20 cellular contexts compared by ENCODE assay signal in genomic region chr7:3943779-3944520, GRCh38.
A peak's percentile ranks its signal among the peaks of the same experiment; 100 is the strongest.
DNase-seq lines count a peak whose midpoint lies in the region; ATAC-seq and TF ChIP-seq lines count a peak whose summit lies in the region.
"Had no signal": no experiment of that assay in that cellular context is flagged by ENCODE, and none has a peak within 500 bp of the region (broad histone marks: within the 10 kb centered on the region; RNA-seq: fewer than 3 reads in every experiment).

No MANE protein-coding gene starts in this region.

- H3K4me1 ChIP-seq in spleen = peaks cover 0 to 11% (median 2%) of the 10 kb centered on the region in 6 donors
- H3K4me1 ChIP-seq in esophagus muscularis mucosa = peaks cover 0 to 5% (median 2%) of the 10 kb centered on the region in 4 donors
- H3K4me1 ChIP-seq: BE2C, tibial nerve had no signal

- H3K27ac ChIP-seq in spleen (peak overlapping the region in 6 of 8 donors; percentile 27 to 81 (median 74)), esophagus muscularis mucosa (replicated peaks in 1 of 4) (no peak overlapping the region)
- H3K27ac ChIP-seq: 22Rv1, gastrocnemius medialis, GM23248, SJSA1, tibial nerve had no signal

- 72 to 83% (median 79%) methylated on average over 10 of the region's 10 CpGs for WGBS in spleen, 5 donors
- 72% methylated on average over 10 of the region's 10 CpGs for WGBS in esophagus muscularis mucosa

- DNase-seq in NCI-H1417 (lab: John Stamatoyannopoulos, UW) = peak; percentile 36 to 81 (median 73)
- DNase-seq in NCI-H1417 treated with DMSO at 0.1 percent for 48 hours (lab: John Stamatoyannopoulos, UW) = no peak
- DNase-seq in NCI-H345 treated with DMSO at 0.1 percent for 48 hours (lab: John Stamatoyannopoulos, UW; ENCODE audit: unreplicated experiment) = peak; percentile 34
- DNase-seq in foreskin melanocyte = peak; percentile 39
- no peak for DNase-seq in spleen
- DNase-seq in esophagus muscularis mucosa (ENCODE audit: extremely low spot score) = no peak
- DNase-seq: activated CD4-positive, alpha-beta T cell treated with anti-CD3 and anti-CD28 coated beads for 4 hours; activated naive CD4-positive, alpha-beta T cell treated with anti-CD3 and anti-CD28 coated beads for 36 hours; BE2C; gastrocnemius medialis; GM23248; MV-4-11; NCI-H226; T-helper 9 cell had no signal

- H3K36me3 ChIP-seq in spleen = no peaks in the 10 kb centered on the region
- H3K36me3 ChIP-seq in esophagus muscularis mucosa = no peaks in the 10 kb centered on the region
- H3K36me3 ChIP-seq: BE2C, gastrocnemius medialis, SJSA1, tibial nerve had no signal

- peaks cover 0 to 5% (median 0%) of the 10 kb centered on the region in 7 donors for H3K27me3 ChIP-seq in spleen (replicated peaks in 1 of 7)
- peaks cover 0 to 24% (median 0%) of the 10 kb centered on the region in 4 donors for H3K27me3 ChIP-seq in esophagus muscularis mucosa
- H3K27me3 ChIP-seq: BE2C, gastrocnemius medialis, SJSA1, tibial nerve had no signal

- no peak overlapping the region for H3K4me3 ChIP-seq in spleen
- no peak overlapping the region for H3K4me3 ChIP-seq in esophagus muscularis mucosa
- H3K4me3 ChIP-seq: gastrocnemius medialis, GM23248, K562, SJSA1, tibial nerve had no signal

- no peak for TF ChIP-seq EP300 in esophagus muscularis mucosa (IDR thresholded peaks at IDR 0.05)

- H3K9me3 ChIP-seq in spleen (peaks cover 0 to 17% (median 13%) of the 10 kb centered on the region in 8 donors), esophagus muscularis mucosa (peaks cover 0 to 16% (median 8%) of the 10 kb centered on the region in 4 donors)
- H3K9me3 ChIP-seq: BE2C, gastrocnemius medialis, SJSA1 had no signal

- ATAC-seq in HG02571 (IDR thresholded peaks at IDR 0.05; ENCODE audit: unreplicated experiment) (no peak), GM18909 (IDR thresholded peaks at IDR 0.05; ENCODE audit: poor library complexity, unreplicated experiment) (no peak)
- ATAC-seq: gastrocnemius medialis, K562 had no signal

- intact Hi-C loops in spleen (cut with DNase I; ENCODE audit: low total_unique reads) (no loop called here), esophagus muscularis mucosa (cut with DNase I) (no loop called here)

- TF ChIP-seq CTCF in spleen (IDR thresholded peaks at IDR 0.05 in 8 of 11, conservative IDR thresholded peaks at IDR 0.05 in 3 of 11) (no peak), esophagus muscularis mucosa (IDR thresholded peaks at IDR 0.05) (no peak)

- TF ChIP-seq POLR2A in spleen (IDR thresholded peaks at IDR 0.05) (no peak), esophagus muscularis mucosa (IDR thresholded peaks at IDR 0.05; ENCODE audit: low read depth) (no peak)

Comparison
In these comparisons a context has a peak if more than half of its experiments do, and no peak if none do; other contexts are left out.
1. DNase-seq: peak in NCI-H1417 (3 of 3), NCI-H345 treated with DMSO at 0.1 percent for 48 hours (single experiment) and foreskin melanocyte (single experiment); none in NCI-H1417 treated with DMSO at 0.1 percent for 48 hours (single experiment), spleen (single experiment) and esophagus muscularis mucosa (single experiment).
2. H3K27ac ChIP-seq: peak in spleen (6 of 8); none in esophagus muscularis mucosa (0 of 4).